Comparison of ENCODE assay signal across 28 cellular contexts in the genomic region with DNA sequence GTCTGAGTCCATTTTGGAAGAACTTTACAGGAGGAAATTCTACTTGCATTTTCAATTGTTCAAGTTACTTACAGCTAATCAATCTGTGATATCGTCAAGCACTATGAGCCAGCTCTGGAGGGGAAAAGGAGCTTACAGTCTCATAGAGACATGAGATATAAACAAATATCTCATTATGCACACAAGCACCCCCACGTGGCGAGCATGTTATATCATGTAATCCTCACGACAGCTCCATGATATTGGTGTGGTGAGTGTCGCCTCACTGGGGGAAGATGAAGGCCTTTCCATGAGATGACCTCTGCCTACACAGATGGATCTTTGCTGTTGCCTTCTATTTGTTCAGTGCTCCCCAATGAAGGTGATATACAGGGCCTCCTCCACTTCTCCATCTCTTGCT. TPM values are rescaled to one million over a fixed set of nuclear protein-coding genes. Genes with fewer than 3 reads are reported as not detected.
A peak's percentile ranks its signal among the peaks of the same experiment; 100 is the strongest.
DNase-seq lines count a peak whose midpoint lies in the region; ATAC-seq and TF ChIP-seq lines count a peak whose summit lies in the region.
"Had no signal": no experiment of that assay in that cellular context is flagged by ENCODE, and none has a peak within 500 bp of the region (broad histone marks: within the 10 kb centered on the region; RNA-seq: fewer than 3 reads in every experiment).

No MANE protein-coding gene starts in this region.

- no TSS peak for BruUV-seq in HCT116 (replicated peaks; lab: Mats Ljungman, UMichigan)

- no peak for TF ChIP-seq POLR2A in HCT116 (IDR thresholded peaks at IDR 0.05; ENCODE audit: borderline replicate concordance, extremely low read depth, insufficient read depth, insufficient read length)

- TF ChIP-seq RAD21 in HCT116 (IDR thresholded peaks at IDR 0.05; ENCODE audit: low read depth) = 0 out of 2 replicates have a peak, but pooled peaks have one; percentile 6

- CTCF ChIA-PET in HCT116 (lab: Charles Lee) = interaction anchor here (1.0 kb wide), 1 partner anchor 557 kb away, joined by 10 read pairs; no protein-coding TSS in a partner anchor
- CTCF ChIA-PET in activated CD4-positive, alpha-beta T cell treated with anti-CD3 and anti-CD28 coated beads for 36 hours (lab: Charles Lee) = no interaction called here

- ATAC-seq in HCT116 = peak; percentile 57; the same call in 1 of the 2 replicates
- no peak for ATAC-seq in GM18867 (IDR thresholded peaks at IDR 0.05; ENCODE audit: unreplicated experiment)
- no peak for ATAC-seq in activated CD4-positive, alpha-beta T cell treated with anti-CD3 and anti-CD28 coated beads for 36 hours
- ATAC-seq: gastroesophageal sphincter had no signal

- H3K27ac Mint-ChIP-seq in activated CD4-positive, alpha-beta T cell treated with anti-CD3 and anti-CD28 coated beads for 36 hours = no peak overlapping the region
- H3K27ac Mint-ChIP-seq: type B pancreatic cell had no signal

- H3K4me3 Mint-ChIP-seq in activated CD4-positive, alpha-beta T cell treated with anti-CD3 and anti-CD28 coated beads for 36 hours = no peak overlapping the region
- H3K4me3 Mint-ChIP-seq: neural crest cell, type B pancreatic cell had no signal

- RAD21 ChIA-PET in HCT116 (lab: Charles Lee; ENCODE audit: low non-redundant PET in 1 of 2, low total read pairs in 2 of 2, uncharacterized antibody in 2 of 2, unreplicated experiment in 2 of 2) = interaction anchor here (0.6 kb wide), 2 partner anchors 12 to 557 kb away, joined by 3 to 5 read pairs; no protein-coding TSS in a partner anchor

- H3K9me3 ChIP-seq in HCT116 (ENCODE audit: control insufficient read depth in 1 of 2, insufficient read depth in 1 of 2, low read depth in 1 of 2, low read length in 2 of 2) = no peaks in the 10 kb centered on the region
- H3K9me3 ChIP-seq: esophagus squamous epithelium, gastroesophageal sphincter, right lobe of liver had no signal

- no peaks in the 10 kb centered on the region for H3K36me3 Mint-ChIP-seq in activated CD4-positive, alpha-beta T cell treated with anti-CD3 and anti-CD28 coated beads for 36 hours (ENCODE audit: low read depth)
- H3K36me3 Mint-ChIP-seq: type B pancreatic cell had no signal

- H4K20me1 ChIP-seq in HCT116 (ENCODE audit: insufficient read depth) = no peaks in the 10 kb centered on the region

- H3K9me2 ChIP-seq in HCT116 (ENCODE audit: insufficient read depth) = no peaks in the 10 kb centered on the region

- H3K4me1 Mint-ChIP-seq in activated CD4-positive, alpha-beta T cell treated with anti-CD3 and anti-CD28 coated beads for 36 hours = no peaks in the 10 kb centered on the region

- POLR2A ChIA-PET in HCT116 (lab: Charles Lee) = no interaction called here
- POLR2A ChIA-PET in activated CD4-positive, alpha-beta T cell treated with anti-CD3 and anti-CD28 coated beads for 36 hours (lab: Charles Lee) = no interaction called here

- H3K9me3 Mint-ChIP-seq in activated CD4-positive, alpha-beta T cell treated with anti-CD3 and anti-CD28 coated beads for 36 hours (ENCODE audit: low read depth) = no peaks in the 10 kb centered on the region
- H3K9me3 Mint-ChIP-seq: neural crest cell, type B pancreatic cell had no signal

- peak; percentile 18 for DNase-seq in DMS153 (lab: John Stamatoyannopoulos, UW)
- no peak for DNase-seq in DMS153 treated with DMSO at 0.1 percent for 48 hours (lab: John Stamatoyannopoulos, UW; ENCODE audit: unreplicated experiment)
- no peak for DNase-seq in HCT116 (ENCODE audit: low read depth, low spot score)
- DNase-seq in OCI-M1 (lab: John Stamatoyannopoulos, UW) = peak; percentile 41
- peak; percentile 43 for DNase-seq in dermis blood vessel endothelial cell
- no peak for DNase-seq in activated CD8-positive, alpha-beta memory T cell treated with anti-CD3 and anti-CD28 coated beads for 24 hours
- no peak for DNase-seq in activated CD4-positive, alpha-beta T cell treated with anti-CD3 and anti-CD28 coated beads for 36 hours
- DNase-seq: 8988T; activated CD4-positive, alpha-beta T cell treated with anti-CD3 and anti-CD28 coated beads, Interleukin-2, amount 50 U/mL, for 1 hour; activated CD8-positive, alpha-beta memory T cell treated with anti-CD3 and anti-CD28 coated beads, Interleukin-2, amount 50 U/mL, for 4 hours; AML-193; COR-L47; effector CD8-positive, alpha-beta T cell; esophagus squamous epithelium; GDM1; NCI-H1436 treated with DMSO at 0.1 percent for 48 hours; NCI-H69; PC-9; posterior cingulate gyrus; right lobe of liver had no signal

- no peaks in the 10 kb centered on the region for H3K27me3 Mint-ChIP-seq in activated CD4-positive, alpha-beta T cell treated with anti-CD3 and anti-CD28 coated beads for 36 hours

- H3K27me3 ChIP-seq in HCT116 (ENCODE audit: insufficient read depth, low read length) = peaks cover 51% of the 10 kb centered on the region
- H3K27me3 ChIP-seq: esophagus squamous epithelium, gastroesophageal sphincter, right lobe of liver had no signal

- intact Hi-C loops in HCT116 (cut with micrococcal nuclease) = no loop called here
- intact Hi-C loops in activated CD4-positive, alpha-beta T cell treated with anti-CD3 and anti-CD28 coated beads for 36 hours (cut with DNase I, micrococcal nuclease) = no loop called here

- no peak overlapping the region for H3K4me2 ChIP-seq in HCT116 (ENCODE audit: low read length)
- H3K4me2 ChIP-seq: PC-9 had no signal

- H2AFZ ChIP-seq in HCT116 (ENCODE audit: low read depth, low read length, poor library complexity, severe bottlenecking) = no peak overlapping the region
- H2AFZ ChIP-seq: PC-9 had no signal

- no peaks in the 10 kb centered on the region for H3K4me1 ChIP-seq in HCT116 (ENCODE audit: control insufficient read depth in 1 of 2, insufficient read depth in 2 of 2, low read length in 2 of 2)
- H3K4me1 ChIP-seq: esophagus squamous epithelium, gastroesophageal sphincter, right lobe of liver had no signal

- no peak for TF ChIP-seq CTCF in HCT116 (IDR thresholded peaks at IDR 0.05 in 2 of 3, conservative IDR thresholded peaks at IDR 0.05 in 1 of 3; ENCODE audit: borderline replicate concordance in 1 of 3, insufficient read depth in 1 of 3, low read depth in 2 of 3, low read length in 2 of 3)

- H3K27ac ChIP-seq in HCT116 (ENCODE audit: low read depth, low read length) = no peak overlapping the region
- H3K27ac ChIP-seq: esophagus squamous epithelium, gastroesophageal sphincter, PC-9, right lobe of liver, VCaP had no signal

- no peaks in the 10 kb centered on the region for H3K79me2 ChIP-seq in HCT116 (ENCODE audit: insufficient read depth, low read length)

- H3K36me3 ChIP-seq in HCT116 (ENCODE audit: control insufficient read depth in 1 of 2, insufficient read depth in 2 of 2, low read length in 2 of 2) = no peaks in the 10 kb centered on the region
- H3K36me3 ChIP-seq: esophagus squamous epithelium, gastroesophageal sphincter, right lobe of liver had no signal

- H3K4me3 ChIP-seq in HCT116 (replicated peaks in 1 of 2; ENCODE audit: low read depth in 1 of 2, low read length in 2 of 2) = no peak overlapping the region
- H3K4me3 ChIP-seq: esophagus squamous epithelium, gastroesophageal sphincter, lung, PC-9, right lobe of liver had no signal

- H3K9ac ChIP-seq in HCT116 (ENCODE audit: low read length) = no peak overlapping the region

TF ChIP-seq in HCT116, 20 proteins besides CTCF, POLR2A, EP300 and RAD21 (continues in another document):
- no peak for TF ChIP-seq CEBPB (IDR thresholded peaks at IDR 0.05; ENCODE audit: low read depth)
- no peak for TF ChIP-seq ZNF274 (IDR thresholded peaks at IDR 0.05; ENCODE audit: low read depth, low read length)
- no peak for TF ChIP-seq JUND (IDR thresholded peaks at IDR 0.05)
- TF ChIP-seq SIN3A (IDR thresholded peaks at IDR 0.05; ENCODE audit: low read depth) = no peak
- no peak for TF ChIP-seq SRF (IDR thresholded peaks at IDR 0.05; ENCODE audit: low read depth)
- TF ChIP-seq, protein P1, sequence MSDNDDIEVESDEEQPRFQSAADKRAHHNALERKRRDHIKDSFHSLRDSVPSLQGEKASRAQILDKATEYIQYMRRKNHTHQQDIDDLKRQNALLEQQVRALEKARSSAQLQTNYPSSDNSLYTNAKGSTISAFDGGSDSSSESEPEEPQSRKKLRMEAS (IDR thresholded peaks at IDR 0.05) = no peak
- no peak for TF ChIP-seq CBX3 (IDR thresholded peaks at IDR 0.05; ENCODE audit: low read depth)
- TF ChIP-seq, protein P2, sequence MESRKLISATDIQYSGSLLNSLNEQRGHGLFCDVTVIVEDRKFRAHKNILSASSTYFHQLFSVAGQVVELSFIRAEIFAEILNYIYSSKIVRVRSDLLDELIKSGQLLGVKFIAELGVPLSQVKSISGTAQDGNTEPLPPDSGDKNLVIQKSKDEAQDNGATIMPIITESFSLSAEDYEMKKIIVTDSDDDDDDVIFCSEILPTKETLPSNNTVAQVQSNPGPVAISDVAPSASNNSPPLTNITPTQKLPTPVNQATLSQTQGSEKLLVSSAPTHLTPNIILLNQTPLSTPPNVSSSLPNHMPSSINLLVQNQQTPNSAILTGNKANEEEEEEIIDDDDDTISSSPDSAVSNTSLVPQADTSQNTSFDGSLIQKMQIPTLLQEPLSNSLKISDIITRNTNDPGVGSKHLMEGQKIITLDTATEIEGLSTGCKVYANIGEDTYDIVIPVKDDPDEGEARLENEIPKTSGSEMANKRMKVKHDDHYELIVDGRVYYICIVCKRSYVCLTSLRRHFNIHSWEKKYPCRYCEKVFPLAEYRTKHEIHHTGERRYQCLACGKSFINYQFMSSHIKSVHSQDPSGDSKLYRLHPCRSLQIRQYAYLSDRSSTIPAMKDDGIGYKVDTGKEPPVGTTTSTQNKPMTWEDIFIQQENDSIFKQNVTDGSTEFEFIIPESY (IDR thresholded peaks at IDR 0.05; ENCODE audit: extremely low read depth, insufficient replicate concordance, low read length) = no peak
- TF ChIP-seq EGR1 (IDR thresholded peaks at IDR 0.05; ENCODE audit: low read depth) = no peak
- no peak for TF ChIP-seq TCF7L2 (IDR thresholded peaks at IDR 0.05; ENCODE audit: borderline replicate concordance, extremely low read depth, insufficient read depth, insufficient read length)
- no peak for TF ChIP-seq ZFX (IDR thresholded peaks at IDR 0.05)
- TF ChIP-seq, protein P3, sequence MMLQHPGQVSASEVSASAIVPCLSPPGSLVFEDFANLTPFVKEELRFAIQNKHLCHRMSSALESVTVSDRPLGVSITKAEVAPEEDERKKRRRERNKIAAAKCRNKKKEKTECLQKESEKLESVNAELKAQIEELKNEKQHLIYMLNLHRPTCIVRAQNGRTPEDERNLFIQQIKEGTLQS (IDR thresholded peaks at IDR 0.05) = no peak
- TF ChIP-seq FOSL1 (IDR thresholded peaks at IDR 0.05; ENCODE audit: low read depth) = no peak
- no peak for TF ChIP-seq SP1 (IDR thresholded peaks at IDR 0.05; ENCODE audit: low read depth)
- TF ChIP-seq YY1 (IDR thresholded peaks at IDR 0.05; ENCODE audit: extremely low read depth, insufficient replicate concordance, low read depth, low read length) = no peak
- TF ChIP-seq ELF1 (IDR thresholded peaks at IDR 0.05; ENCODE audit: borderline replicate concordance, low read depth) = no peak
- TF ChIP-seq EZH2 (IDR thresholded peaks at IDR 0.05) = no peak

RNA-seq across cellular contexts. Expression of a gene that starts 34.6 kb away (rescaled TPM):
- total RNA-seq in HCT116 (2021; ENCODE audit: unreplicated experiment) = not detected
- not detected in 2 replicates for polyA plus RNA-seq in HCT116 (2012)
- 0.09 TPM in 1 of 2 replicates, not detected in the other for total RNA-seq in dermis blood vessel endothelial cell
- total RNA-seq in activated CD4-positive, alpha-beta T cell treated with anti-CD3 and anti-CD28 coated beads for 36 hours = under 1 TPM in 1 of 2 experiments, not detected in 1; 0.02 TPM
- total RNA-seq: chondrocyte, esophagus squamous epithelium, kidney epithelial cell, PC-9 had no signal

Comparison
In these comparisons a context has a peak if more than half of its experiments do, and no peak if none do; other contexts are left out.
1. DNase-seq: peak in DMS153 (single experiment), OCI-M1 (single experiment) and dermis blood vessel endothelial cell (single experiment); none in DMS153 treated with DMSO at 0.1 percent for 48 hours (single experiment), HCT116 (single experiment), activated CD8-positive, alpha-beta memory T cell treated with anti-CD3 and anti-CD28 coated beads for 24 hours (single experiment) and activated CD4-positive, alpha-beta T cell treated with anti-CD3 and anti-CD28 coated beads for 36 hours (single experiment).